16 cellular contexts compared by ENCODE assay signal in genomic region chr11:110125632-110126031, GRCh38. TPM values are rescaled to one million over a fixed set of nuclear protein-coding genes. Genes with fewer than 3 reads are reported as not detected.
DNase-seq lines count a peak whose midpoint lies in the region; ATAC-seq, FAIRE-seq and TF ChIP-seq lines count a peak whose summit lies in the region.
"Had no signal": no experiment of that assay in that cellular context is flagged by ENCODE, and none has a peak within 500 bp of the region (broad histone marks: within the 10 kb centered on the region; RNA-seq: fewer than 3 reads in every experiment).

No MANE protein-coding gene starts in this region.

- intact Hi-C loops in left colon (cut with DNase I, micrococcal nuclease): no loop called here

- CTCF ChIA-PET in activated CD8-positive, alpha-beta T cell treated with anti-CD3 and anti-CD28 coated beads, Interleukin-2, amount 10 ng/mL, durations not matched to agents 7 days and 5 days (lab: Charles Lee): no interaction called here

- H3K4me3 Mint-ChIP-seq in activated CD8-positive, alpha-beta T cell treated with anti-CD3 and anti-CD28 coated beads, Interleukin-2, amount 10 ng/mL, durations not matched to agents 7 days and 5 days: no peak overlapping the region
- H3K4me3 Mint-ChIP-seq: activated CD8-positive, alpha-beta memory T cell treated with anti-CD3 and anti-CD28 coated beads, Interleukin-2, amount 10 ng/mL, durations not matched to agents 7 days and 5 days; activated naive CD4-positive, alpha-beta T cell treated with anti-CD3 and anti-CD28 coated beads, Interleukin-2, amount 50 U/mL, for 24 hours; immature natural killer cell had no signal

- no peak for TF ChIP-seq CTCF in bronchial epithelial cell (IDR thresholded peaks at IDR 0.05; ENCODE audit: insufficient read depth, low read length, severe bottlenecking)

- ATAC-seq in left colon (peak; percentile 60), GM18907 (IDR thresholded peaks at IDR 0.05; ENCODE audit: unreplicated experiment) (no peak)
- ATAC-seq in activated CD8-positive, alpha-beta T cell treated with anti-CD3 and anti-CD28 coated beads, Interleukin-2, amount 10 ng/mL, durations not matched to agents 7 days and 5 days: no peak
- ATAC-seq: activated CD8-positive, alpha-beta memory T cell treated with anti-CD3 and anti-CD28 coated beads, Interleukin-2, amount 10 ng/mL, durations not matched to agents 7 days and 5 days; sciatic nerve had no signal

- no peaks in the 10 kb centered on the region for H3K27me3 ChIP-seq in bronchial epithelial cell (ENCODE audit: control insufficient read depth, insufficient read depth, low read length)

- peak; percentile 32 for FAIRE-seq in bronchial epithelial cell (lab: Jason Lieb, UNC)
- peak; percentile 59 for FAIRE-seq in urothelium cell line (lab: Jason Lieb, UNC)
- FAIRE-seq: frontal cortex had no signal

- no peaks in the 10 kb centered on the region for H3K9me3 Mint-ChIP-seq in activated CD8-positive, alpha-beta T cell treated with anti-CD3 and anti-CD28 coated beads, Interleukin-2, amount 10 ng/mL, durations not matched to agents 7 days and 5 days (ENCODE audit: insufficient read depth)
- H3K9me3 Mint-ChIP-seq: activated naive CD4-positive, alpha-beta T cell treated with anti-CD3 and anti-CD28 coated beads, Interleukin-2, amount 50 U/mL, for 24 hours; immature natural killer cell had no signal

- H3K36me3 Mint-ChIP-seq in activated CD8-positive, alpha-beta T cell treated with anti-CD3 and anti-CD28 coated beads, Interleukin-2, amount 10 ng/mL, durations not matched to agents 7 days and 5 days (ENCODE audit: low read depth): no peaks in the 10 kb centered on the region
- H3K36me3 Mint-ChIP-seq: activated CD8-positive, alpha-beta memory T cell treated with anti-CD3 and anti-CD28 coated beads, Interleukin-2, amount 10 ng/mL, durations not matched to agents 7 days and 5 days; activated naive CD4-positive, alpha-beta T cell treated with anti-CD3 and anti-CD28 coated beads, Interleukin-2, amount 50 U/mL, for 24 hours; immature natural killer cell had no signal

- no peak overlapping the region for H3K27ac Mint-ChIP-seq in activated CD8-positive, alpha-beta T cell treated with anti-CD3 and anti-CD28 coated beads, Interleukin-2, amount 10 ng/mL, durations not matched to agents 7 days and 5 days
- H3K27ac Mint-ChIP-seq: activated CD8-positive, alpha-beta memory T cell treated with anti-CD3 and anti-CD28 coated beads, Interleukin-2, amount 10 ng/mL, durations not matched to agents 7 days and 5 days; activated naive CD4-positive, alpha-beta T cell treated with anti-CD3 and anti-CD28 coated beads, Interleukin-2, amount 50 U/mL, for 24 hours; immature natural killer cell had no signal

- H3K27me3 Mint-ChIP-seq in activated CD8-positive, alpha-beta T cell treated with anti-CD3 and anti-CD28 coated beads, Interleukin-2, amount 10 ng/mL, durations not matched to agents 7 days and 5 days (ENCODE audit: low read depth): peaks cover 5% of the 10 kb centered on the region

- H3K4me3 ChIP-seq in bronchial epithelial cell (ENCODE audit: low read depth, low read length): no peak overlapping the region
- H3K4me3 ChIP-seq: coronary artery had no signal

- no peaks in the 10 kb centered on the region for H3K36me3 ChIP-seq in bronchial epithelial cell (ENCODE audit: control insufficient read depth, insufficient read depth, low read length)

- DNase-seq in HuH-7.5 (ENCODE audit: low spot score) (peak; percentile 7), bronchial epithelial cell (ENCODE audit: low read depth) (peak; percentile 33), left colon (no peak), urothelium cell line (ENCODE audit: low spot score) (peak; percentile 34), Kasumi-1 (lab: John Stamatoyannopoulos, UW) (no peak)
- no peak for DNase-seq in activated CD8-positive, alpha-beta T cell treated with anti-CD3 and anti-CD28 coated beads, Interleukin-2, amount 10 ng/mL, durations not matched to agents 7 days and 5 days
- DNase-seq: activated CD8-positive, alpha-beta memory T cell treated with anti-CD3 and anti-CD28 coated beads, Interleukin-2, amount 10 ng/mL, durations not matched to agents 7 days and 5 days; immature natural killer cell; KG1; NCI-H187 treated with DMSO at 0.1 percent for 48 hours; NK-92 treated with Interleukin-12 subunit alpha and Interleukin-12 subunit beta, amount 100 ng/mL, for 24 hours had no signal

- H3K4me1 Mint-ChIP-seq in activated CD8-positive, alpha-beta T cell treated with anti-CD3 and anti-CD28 coated beads, Interleukin-2, amount 10 ng/mL, durations not matched to agents 7 days and 5 days (ENCODE audit: low read depth): no peaks in the 10 kb centered on the region
- H3K4me1 Mint-ChIP-seq: activated CD8-positive, alpha-beta memory T cell treated with anti-CD3 and anti-CD28 coated beads, Interleukin-2, amount 10 ng/mL, durations not matched to agents 7 days and 5 days; activated naive CD4-positive, alpha-beta T cell treated with anti-CD3 and anti-CD28 coated beads, Interleukin-2, amount 50 U/mL, for 24 hours; immature natural killer cell had no signal

- POLR2A ChIA-PET in activated CD8-positive, alpha-beta T cell treated with anti-CD3 and anti-CD28 coated beads, Interleukin-2, amount 10 ng/mL, durations not matched to agents 7 days and 5 days (lab: Charles Lee): no interaction called here

RNA-seq across cellular contexts. Expression of gene ZC3H12C, which starts 32.4 kb away (rescaled TPM):
- total RNA-seq in bronchial epithelial cell (3.3 and 5.3 TPM in 2 replicates), left colon (10 to 100 TPM; 17.8 to 20.4 TPM)
- under 1 TPM; 0.08 to 0.18 TPM for total RNA-seq in activated CD8-positive, alpha-beta T cell treated with anti-CD3 and anti-CD28 coated beads, Interleukin-2, amount 10 ng/mL, durations not matched to agents 7 days and 5 days

Comparison
In these comparisons a context has a peak if more than half of its experiments do, and no peak if none do; other contexts are left out.
1. DNase-seq: peak in HuH-7.5 (single experiment), bronchial epithelial cell (single experiment) and urothelium cell line (single experiment); none in left colon (0 of 2), Kasumi-1 (0 of 2) and activated CD8-positive, alpha-beta T cell treated with anti-CD3 and anti-CD28 coated beads, Interleukin-2, amount 10 ng/mL, durations not matched to agents 7 days and 5 days (single experiment).